Comparison of ENCODE assay signal across 14 cellular contexts in the genomic region with DNA sequence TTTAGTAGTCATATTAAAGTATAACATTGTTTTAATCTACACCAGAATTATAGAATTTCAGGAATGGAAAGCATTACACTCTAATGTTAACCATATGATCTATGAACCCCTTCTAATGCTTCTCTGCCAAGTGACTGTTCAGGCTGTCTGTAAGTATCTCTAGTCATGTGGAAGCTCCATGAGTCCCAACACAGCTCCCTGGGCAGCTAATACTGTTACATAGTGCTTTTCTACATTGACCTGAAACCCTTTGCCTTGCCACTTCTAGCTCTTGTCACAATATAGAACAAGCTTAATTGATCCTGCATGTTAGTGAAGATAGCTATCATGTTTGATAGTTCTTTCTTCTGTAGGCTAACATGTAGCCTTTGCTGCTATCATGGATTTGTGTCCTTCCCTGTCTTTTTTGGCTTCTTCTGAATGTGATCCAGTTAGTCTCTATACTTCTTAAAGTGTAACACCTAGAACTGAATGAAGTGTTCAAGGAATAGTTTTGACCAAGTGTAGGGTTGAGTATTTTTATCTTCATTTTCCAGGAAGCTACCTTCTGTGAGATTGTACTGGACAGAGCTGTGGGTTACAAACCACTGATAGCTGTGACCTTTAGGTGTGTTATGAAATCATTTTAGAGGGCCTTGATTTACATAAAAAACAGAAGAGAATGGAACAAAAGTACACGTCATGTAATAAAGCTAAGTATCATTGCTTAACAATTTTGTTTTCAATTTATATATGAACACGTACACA. TPM values are rescaled to one million over a fixed set of nuclear protein-coding genes. Genes with fewer than 3 reads are reported as not detected.
DNase-seq lines count a peak whose midpoint lies in the region; ATAC-seq, FAIRE-seq and TF ChIP-seq lines count a peak whose summit lies in the region.
"Had no signal": no experiment of that assay in that cellular context is flagged by ENCODE, and none has a peak within 500 bp of the region (broad histone marks: within the 10 kb centered on the region; RNA-seq: fewer than 3 reads in every experiment).

No MANE protein-coding gene starts in this region.

- no peak for TF ChIP-seq EP300 in HepG2 (IDR thresholded peaks at IDR 0.05; ENCODE audit: low read depth in 2 of 2, low read length in 2 of 2)
- no peak for TF ChIP-seq EP300 in HepG2 (CRISPR knock-in tag; IDR thresholded peaks at IDR 0.05; ENCODE audit: borderline replicate concordance)
- no peak for TF ChIP-seq EP300 in tibial nerve (IDR thresholded peaks at IDR 0.05)

- H3K27ac Mint-ChIP-seq in activated CD4-positive, alpha-beta T cell treated with anti-CD3 and anti-CD28 coated beads for 36 hours = peak overlapping the region; percentile 51
- H3K27ac Mint-ChIP-seq: T-helper 2 cell treated with Interferon-gamma antibody and Interleukin-4, amounts not matched to agents 5 μg/mL and 100 μg/mL, for 36 hours had no signal

- no peaks in the 10 kb centered on the region for H3K27me3 Mint-ChIP-seq in activated CD4-positive, alpha-beta T cell treated with anti-CD3 and anti-CD28 coated beads for 36 hours

- H3K9me3 ChIP-seq in HepG2 (ENCODE audit: low read length) (no peaks in the 10 kb centered on the region), tibial nerve (no peaks in the 10 kb centered on the region), MG63 (no peaks in the 10 kb centered on the region), kidney (ENCODE audit: control insufficient read depth in 1 of 2, low read length in 2 of 2) (no peaks in the 10 kb centered on the region)
- H3K9me3 ChIP-seq: thoracic aorta had no signal

- in situ Hi-C loops in HepG2 (cut with HindIII; ENCODE audit: extremely low pct_ligation_motif_present, low pct_unique_long_range_greater_than_20kb) = no loop called here

- no peak overlapping the region for H3K27ac ChIP-seq in HepG2 (ENCODE audit: extremely low read length, insufficient read depth, low read length)
- H3K27ac ChIP-seq in tibial nerve = peak overlapping the region; percentile 52 to 80 (median 67)
- H3K27ac ChIP-seq in kidney (ENCODE audit: low read depth in 2 of 2, low read length in 2 of 2) = peak overlapping the region in 1 of 2 donors; percentile 95

- H3K4me3 Mint-ChIP-seq in activated CD4-positive, alpha-beta T cell treated with anti-CD3 and anti-CD28 coated beads for 36 hours = no peak overlapping the region
- H3K4me3 Mint-ChIP-seq: T-helper 2 cell treated with Interferon-gamma antibody and Interleukin-4, amounts not matched to agents 5 μg/mL and 100 μg/mL, for 36 hours had no signal

- TF ChIP-seq POLR2A in HepG2 (IDR thresholded peaks at IDR 0.05; ENCODE audit: insufficient read depth in 1 of 2, low read depth in 2 of 2, low read length in 2 of 2) (no peak), tibial nerve (IDR thresholded peaks at IDR 0.05) (no peak), erythroblast (IDR thresholded peaks at IDR 0.05; ENCODE audit: low read length) (no peak)

- H3K36me3 ChIP-seq in HepG2 (replicated peaks in 1 of 2; ENCODE audit: control insufficient read depth in 1 of 2, insufficient read depth in 2 of 2, low read length in 2 of 2) (no peaks in the 10 kb centered on the region; a peak in 1 of 5 replicates), tibial nerve (no peaks in the 10 kb centered on the region), MG63 (no peaks in the 10 kb centered on the region), kidney (ENCODE audit: control insufficient read depth in 1 of 2, insufficient read depth in 2 of 2, low read length in 2 of 2) (no peaks in the 10 kb centered on the region)
- H3K36me3 ChIP-seq: thoracic aorta had no signal

- H4K20me1 ChIP-seq in HepG2 (ENCODE audit: insufficient read depth, low read length) = no peaks in the 10 kb centered on the region

- H3K4me1 ChIP-seq in HepG2 (ENCODE audit: insufficient read depth, low read length) = peaks cover 36% of the 10 kb centered on the region
- H3K4me1 ChIP-seq in tibial nerve = peaks cover 0 to 47% (median 21%) of the 10 kb centered on the region in 4 donors
- H3K4me1 ChIP-seq in kidney (ENCODE audit: control insufficient read depth in 1 of 2, insufficient read depth in 1 of 2, low read depth in 1 of 2, low read length in 2 of 2) = peaks cover 8 to 19% of the 10 kb centered on the region in 2 donors

- H3K4me1 Mint-ChIP-seq in activated CD4-positive, alpha-beta T cell treated with anti-CD3 and anti-CD28 coated beads for 36 hours = peaks cover 16% of the 10 kb centered on the region

- no peak for TF ChIP-seq RAD21 in HepG2 (CRISPR knock-in tag; IDR thresholded peaks at IDR 0.05)

- no peak for DNase-seq in activated CD4-positive, alpha-beta T cell treated with anti-CD3 and anti-CD28 coated beads for 36 hours
- no peak for DNase-seq in activated CD4-positive, alpha-beta T cell treated with anti-CD3 and anti-CD28 coated beads for 48 hours
- peak; percentile 73 for DNase-seq in amniotic epithelial cell (ENCODE audit: low read depth)
- peak; percentile 9 for DNase-seq in HepG2 (ENCODE audit: low spot score)
- DNase-seq in tibial nerve (ENCODE audit: low spot score in 2 of 2) = no peak
- no peak for DNase-seq in MG63
- no peak for DNase-seq in erythroblast (lab: John Stamatoyannopoulos, UW)
- no peak for DNase-seq in kidney
- DNase-seq: NCI-H1092, retina had no signal

- POLR2A ChIA-PET in activated CD4-positive, alpha-beta T cell treated with anti-CD3 and anti-CD28 coated beads for 36 hours (lab: Charles Lee) = no interaction called here
- POLR2A ChIA-PET in HepG2 (lab: Yijun Ruan, JAX) = no interaction called here

- intact Hi-C loops in activated CD4-positive, alpha-beta T cell treated with anti-CD3 and anti-CD28 coated beads for 36 hours (cut with DNase I, micrococcal nuclease) = no loop called here
- intact Hi-C loops in HepG2 (cut with micrococcal nuclease; ENCODE audit: unreplicated experiment) = no loop called here
- intact Hi-C loops in kidney (cut with DNase I) = no loop called here

- CTCF ChIA-PET in activated CD4-positive, alpha-beta T cell treated with anti-CD3 and anti-CD28 coated beads for 36 hours (lab: Charles Lee) = interaction anchor here (0.6 to 1.1 kb wide), 5 partner anchors 22 to 416 kb away, joined by 3 read pairs; no protein-coding TSS in a partner anchor
- CTCF ChIA-PET in HepG2 (lab: Yijun Ruan, JAX; ENCODE audit: low intra/inter-chr PET ratio, low total read pairs) = no interaction called here

- no peak overlapping the region for H3K4me2 ChIP-seq in HepG2 (ENCODE audit: low read depth, low read length)

- H3K4me3 ChIP-seq in HepG2 (replicated peaks in 1 of 3; ENCODE audit: insufficient read depth in 1 of 3, low read depth in 2 of 3, low read length in 3 of 3) = no peak overlapping the region
- no peak overlapping the region for H3K4me3 ChIP-seq in tibial nerve
- no peak overlapping the region for H3K4me3 ChIP-seq in MG63
- H3K4me3 ChIP-seq in kidney (ENCODE audit: low read length in 2 of 2) = no peak overlapping the region
- H3K4me3 ChIP-seq: thoracic aorta had no signal

- ATAC-seq in activated CD4-positive, alpha-beta T cell treated with anti-CD3 and anti-CD28 coated beads for 36 hours = no peak
- no peak for ATAC-seq in HepG2

- 93% methylated on average over 2 of the region's 2 CpGs for WGBS in HepG2 (ENCODE audit: low lambda C conversion rate)
- WGBS in tibial nerve, 2 donors = 84 to 86% methylated on average over 2 of the region's 2 CpGs

- H3K9me3 Mint-ChIP-seq in activated CD4-positive, alpha-beta T cell treated with anti-CD3 and anti-CD28 coated beads for 36 hours (ENCODE audit: low read depth) = no peaks in the 10 kb centered on the region
- H3K9me3 Mint-ChIP-seq: T-helper 2 cell treated with Interferon-gamma antibody and Interleukin-4, amounts not matched to agents 5 μg/mL and 100 μg/mL, for 36 hours had no signal

- no TSS peak for BruUV-seq in HepG2 (replicated peaks; lab: Mats Ljungman, UMichigan)

- peaks cover 12% of the 10 kb centered on the region for H3K36me3 Mint-ChIP-seq in activated CD4-positive, alpha-beta T cell treated with anti-CD3 and anti-CD28 coated beads for 36 hours (ENCODE audit: low read depth)

- FAIRE-seq in HepG2 (lab: Jason Lieb, UNC) (no peak), kidney (lab: Jason Lieb, UNC) (no peak)
- FAIRE-seq: GM19239, H1 had no signal

- no peak for TF ChIP-seq CTCF in HepG2 (CRISPR knock-in tag; IDR thresholded peaks at IDR 0.05)
- no peak for TF ChIP-seq CTCF in tibial nerve (IDR thresholded peaks at IDR 0.05)
- TF ChIP-seq CTCF in kidney (IDR thresholded peaks at IDR 0.05; ENCODE audit: borderline replicate concordance, extremely low read depth, insufficient read depth) = no peak

- no peaks in the 10 kb centered on the region for H3K79me2 ChIP-seq in HepG2 (ENCODE audit: insufficient read depth, low read length)

- H3K27me3 ChIP-seq in HepG2 (ENCODE audit: control insufficient read depth in 1 of 2, insufficient read depth in 2 of 2, low read length in 2 of 2) (no peaks in the 10 kb centered on the region), tibial nerve (no peaks in the 10 kb centered on the region), MG63 (no peaks in the 10 kb centered on the region)

- no peak overlapping the region for H2AFZ ChIP-seq in HepG2 (ENCODE audit: low read length)

- H3K9ac ChIP-seq in HepG2 (ENCODE audit: insufficient read depth, low read depth, low read length) (no peak overlapping the region), kidney (ENCODE audit: low read length in 2 of 2) (no peak overlapping the region)

RNA-seq across cellular contexts. Expression of a gene that starts 23.7 kb away (rescaled TPM):
- total RNA-seq in activated CD4-positive, alpha-beta T cell treated with anti-CD3 and anti-CD28 coated beads for 36 hours = 10 to 100 TPM; 58.4 to 81.1 TPM
- total RNA-seq in HepG2 (2016; rRNA removed; fragmentation: Illumina TruSeq; extraction: Trizol) (24.9 and 34.8 TPM in 2 replicates), tibial nerve (10 to 100 TPM; 24.3 to 46.1 (median 44.5) TPM), kidney (74.1 TPM)
- total RNA-seq in HepG2 (2016; cell fraction: cytosol; rRNA removed; fragmentation: Illumina TruSeq; extraction: Trizol; ENCODE audit: low read depth) = 8.2 and 8.5 TPM in 2 replicates
- total RNA-seq in HepG2 (2016; cell fraction: insoluble cytoplasmic fraction; rRNA removed; fragmentation: Illumina TruSeq; extraction: Trizol) = 26.2 and 31.2 TPM in 2 replicates
- total RNA-seq in HepG2 (2016; cell fraction: membrane; rRNA removed; fragmentation: Illumina TruSeq; extraction: Trizol) = 13.7 and 14.1 TPM in 2 replicates
- total RNA-seq in HepG2 (2016; cell fraction: nucleus; rRNA removed; fragmentation: Illumina TruSeq; extraction: Trizol) = 33.5 and 34.7 TPM in 2 replicates
- polyA plus RNA-seq in HepG2 (2011; rRNA removed) (28.0 and 28.3 TPM in 2 replicates), kidney (ENCODE audit: insufficient read depth, low read depth, low replicate concordance) (68.4 TPM)
- polyA plus RNA-seq in HepG2 (2011; cell fraction: cytosol; rRNA removed) = 18.3 and 23.5 TPM in 2 replicates
- 14.1 and 17.0 TPM in 2 replicates for polyA plus RNA-seq in HepG2 (2011; cell fraction: nucleus; rRNA removed)
- polyA plus RNA-seq in HepG2 (2012) = 23.1 and 32.2 TPM in 2 replicates
- polyA plus RNA-seq in HepG2 (2016; cell fraction: cytosol; fragmentation: Illumina TruSeq; extraction: Trizol; ENCODE audit: low read depth) = 11.4 and 14.0 TPM in 2 replicates
- 49.9 and 58.4 TPM in 2 replicates for polyA plus RNA-seq in HepG2 (2016; cell fraction: insoluble cytoplasmic fraction; fragmentation: Illumina TruSeq; extraction: Trizol; ENCODE audit: low read depth)
- polyA plus RNA-seq in HepG2 (2016; cell fraction: membrane; fragmentation: Illumina TruSeq; extraction: Trizol; ENCODE audit: low read depth) = 17.1 and 19.7 TPM in 2 replicates
- 22.3 and 23.0 TPM in 2 replicates for polyA plus RNA-seq in HepG2 (2016; cell fraction: nucleus; fragmentation: Illumina TruSeq; extraction: Trizol; ENCODE audit: insufficient read depth, low read depth)
- polyA minus RNA-seq in HepG2 (2011; rRNA and poly(A)+ RNA removed; ENCODE audit: low replicate concordance) = 22.8 and 28.8 TPM in 2 replicates
- 18.5 and 21.5 TPM in 2 replicates for polyA minus RNA-seq in HepG2 (2011; cell fraction: cytosol; rRNA and poly(A)+ RNA removed)
- polyA minus RNA-seq in HepG2 (2011; cell fraction: nucleus; rRNA and poly(A)+ RNA removed) = 132 and 154 TPM in 2 replicates
- total RNA-seq in MG63 (2014; rRNA removed; shearing (Covaris generic); ENCODE audit: low replicate concordance) = 28.0 and 33.1 TPM in 2 replicates

RNA-seq across cellular contexts. Expression of a gene that starts 24.0 kb away (rescaled TPM):
- 1 to 10 TPM; 4.6 to 6.4 TPM for total RNA-seq in activated CD4-positive, alpha-beta T cell treated with anti-CD3 and anti-CD28 coated beads for 36 hours
- total RNA-seq in HepG2 (2016; rRNA removed; fragmentation: Illumina TruSeq; extraction: Trizol) (7.7 and 11.7 TPM in 2 replicates), tibial nerve (1 to 10 TPM; 1.2 to 8.1 (median 4.4) TPM), kidney (10.3 TPM)
- 1.8 and 2.4 TPM in 2 replicates for total RNA-seq in HepG2 (2016; cell fraction: cytosol; rRNA removed; fragmentation: Illumina TruSeq; extraction: Trizol; ENCODE audit: low read depth)
- 8.0 and 11.5 TPM in 2 replicates for total RNA-seq in HepG2 (2016; cell fraction: insoluble cytoplasmic fraction; rRNA removed; fragmentation: Illumina TruSeq; extraction: Trizol)
- total RNA-seq in HepG2 (2016; cell fraction: membrane; rRNA removed; fragmentation: Illumina TruSeq; extraction: Trizol) = 2.9 and 3.2 TPM in 2 replicates
- total RNA-seq in HepG2 (2016; cell fraction: nucleus; rRNA removed; fragmentation: Illumina TruSeq; extraction: Trizol) = 3.7 and 4.5 TPM in 2 replicates
- polyA plus RNA-seq in HepG2 (2011; rRNA removed) (7.8 and 8.3 TPM in 2 replicates), kidney (ENCODE audit: insufficient read depth, low read depth, low replicate concordance) (28.7 TPM)
- polyA plus RNA-seq in HepG2 (2011; cell fraction: cytosol; rRNA removed) = 7.5 and 9.2 TPM in 2 replicates
- polyA plus RNA-seq in HepG2 (2011; cell fraction: nucleus; rRNA removed) = 1.4 and 2.0 TPM in 2 replicates
- polyA plus RNA-seq in HepG2 (2012) = 4.9 and 12.6 TPM in 2 replicates
- polyA plus RNA-seq in HepG2 (2016; cell fraction: cytosol; fragmentation: Illumina TruSeq; extraction: Trizol; ENCODE audit: low read depth) = 1.8 and 2.2 TPM in 2 replicates
- 10.1 and 10.5 TPM in 2 replicates for polyA plus RNA-seq in HepG2 (2016; cell fraction: insoluble cytoplasmic fraction; fragmentation: Illumina TruSeq; extraction: Trizol; ENCODE audit: low read depth)
- polyA plus RNA-seq in HepG2 (2016; cell fraction: membrane; fragmentation: Illumina TruSeq; extraction: Trizol; ENCODE audit: low read depth) = 2.2 and 2.3 TPM in 2 replicates
- 2.4 and 3.5 TPM in 2 replicates for polyA plus RNA-seq in HepG2 (2016; cell fraction: nucleus; fragmentation: Illumina TruSeq; extraction: Trizol; ENCODE audit: insufficient read depth, low read depth)
- 1.0 and 4.2 TPM in 2 replicates for polyA minus RNA-seq in HepG2 (2011; rRNA and poly(A)+ RNA removed; ENCODE audit: low replicate concordance)
- 2.5 and 3.7 TPM in 2 replicates for polyA minus RNA-seq in HepG2 (2011; cell fraction: cytosol; rRNA and poly(A)+ RNA removed)
- polyA minus RNA-seq in HepG2 (2011; cell fraction: nucleus; rRNA and poly(A)+ RNA removed) = 7.6 and 9.3 TPM in 2 replicates
- total RNA-seq in MG63 (2014; rRNA removed; shearing (Covaris generic); ENCODE audit: low replicate concordance) = 4.6 and 8.3 TPM in 2 replicates

Comparison
In these comparisons a context has a peak if more than half of its experiments do, and no peak if none do; other contexts are left out.
1. DNase-seq: peak in amniotic epithelial cell (single experiment) and HepG2 (single experiment); none in activated CD4-positive, alpha-beta T cell treated with anti-CD3 and anti-CD28 coated beads for 36 hours (single experiment), activated CD4-positive, alpha-beta T cell treated with anti-CD3 and anti-CD28 coated beads for 48 hours (single experiment), tibial nerve (0 of 2), MG63 (single experiment), erythroblast (0 of 2) and kidney (single experiment).